ENCODE assay signal across 1 cellular context in the genomic region with DNA sequence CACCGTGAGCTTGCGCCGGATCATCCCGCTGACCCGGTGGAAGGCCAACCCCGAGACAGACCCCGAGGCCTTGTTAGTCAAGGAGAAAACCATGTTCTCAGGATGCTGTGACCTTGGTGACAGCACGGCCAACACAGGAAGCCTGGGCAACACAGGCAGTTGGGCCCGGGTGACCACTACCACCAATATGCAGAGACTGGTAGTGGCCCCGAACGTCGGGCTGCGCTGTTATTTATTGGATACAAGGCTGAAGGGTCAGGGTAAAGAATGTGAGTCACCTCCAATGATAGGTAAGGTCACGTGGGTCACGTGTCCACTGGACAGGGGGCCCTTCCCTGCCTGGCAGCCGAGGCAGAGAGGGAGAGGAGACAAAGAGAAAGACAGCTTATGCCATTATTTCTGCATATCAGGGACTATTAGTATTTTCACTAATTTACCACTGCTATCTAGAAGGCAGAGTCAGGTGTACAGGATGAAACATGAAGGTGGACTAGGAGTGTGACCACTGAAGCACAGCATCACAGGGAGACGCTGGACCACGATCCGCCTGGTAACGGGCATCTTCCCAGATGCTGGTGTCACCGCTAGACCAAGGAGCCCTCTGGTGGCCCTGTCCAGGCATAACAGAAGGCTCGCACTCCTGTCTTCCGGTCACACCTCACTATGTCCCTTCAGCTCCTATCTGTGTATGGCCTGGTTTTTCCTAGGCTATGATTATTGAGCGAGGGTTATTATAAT.
TF ChIP-seq lines count a peak whose summit lies in the region.
"Not testable (repeated sequence)": the region's sequence is repeated elsewhere in the genome, so short reads cannot be mapped to it uniquely, and the experiment has no call there.

No MANE protein-coding gene starts in this region.

TF ChIP-seq in HepG2, 621 proteins besides CTCF, POLR2A, EP300 and RAD21 (continues in another document):
- TF ChIP-seq ETV5 (CRISPR knock-in tag; IDR thresholded peaks at IDR 0.05; ENCODE audit: borderline replicate concordance) (peak; percentile 89), KDM2A (CRISPR knock-in tag; IDR thresholded peaks at IDR 0.05; ENCODE audit: borderline replicate concordance, low read depth) (peak; percentile 85), FOXA3 (CRISPR knock-in tag; IDR thresholded peaks at IDR 0.05) (0 out of 2 replicates have a peak, but pooled peaks have one; percentile 21), HDAC2 (CRISPR knock-in tag; IDR thresholded peaks at IDR 0.05) (peak; percentile 67; the same call in 1 of the 2 replicates), IRF2 (CRISPR knock-in tag; IDR thresholded peaks at IDR 0.05) (peak; percentile 61; the same call in 1 of the 2 replicates), SMC3 (IDR thresholded peaks at IDR 0.05; ENCODE audit: low read length) (peak; percentile 63; the same call in 1 of the 2 replicates), GABPB1 (CRISPR knock-in tag; IDR thresholded peaks at IDR 0.05) (peak; percentile 66), TEAD3 (CRISPR knock-in tag; optimal IDR thresholded peaks at IDR 0.05; ENCODE audit: borderline replicate concordance) (peak; percentile 51), XRCC5 (optimal IDR thresholded peaks at IDR 0.05; ENCODE audit: low read length) (peak; percentile 16), SALL1 (CRISPR knock-in tag; IDR thresholded peaks at IDR 0.05) (peak; percentile 62), LCORL (CRISPR knock-in tag; IDR thresholded peaks at IDR 0.05) (peak; percentile 36; the same call in 1 of the 2 replicates), RXRB (CRISPR knock-in tag; IDR thresholded peaks at IDR 0.05; ENCODE audit: borderline replicate concordance) (peak; percentile 35; the same call in 1 of the 2 replicates), SOX5 (CRISPR knock-in tag; IDR thresholded peaks at IDR 0.05; ENCODE audit: borderline replicate concordance) (0 out of 2 replicates have a peak, but pooled peaks have one; percentile 12), KAT8 (CRISPR knock-in tag; IDR thresholded peaks at IDR 0.05) (peak; percentile 45; the same call in 1 of the 2 replicates), NR2F6 (CRISPR knock-in tag; IDR thresholded peaks at IDR 0.05) (peak; percentile 54; the same call in 1 of the 2 replicates), SOX13 (CRISPR knock-in tag; conservative IDR thresholded peaks at IDR 0.05 in 1 of 2, IDR thresholded peaks at IDR 0.05 in 1 of 2) (0 out of 4 replicates have a peak, but pooled peaks of 1 of the 2 experiments have one; percentile 23), THAP11 (CRISPR knock-in tag; IDR thresholded peaks at IDR 0.05) (peak; percentile 79), ZSCAN25 (CRISPR knock-in tag; IDR thresholded peaks at IDR 0.05) (peak; percentile 45; the same call in 1 of the 2 replicates), STAG1 (CRISPR knock-in tag; IDR thresholded peaks at IDR 0.05) (peak; percentile 91), GATAD2A (CRISPR knock-in tag; IDR thresholded peaks at IDR 0.05) (peak; percentile 43; the same call in 1 of the 2 replicates), RXRA (CRISPR knock-in tag; IDR thresholded peaks at IDR 0.05) (peak; percentile 33; the same call in 1 of the 2 replicates), MYC (CRISPR knock-in tag; IDR thresholded peaks at IDR 0.05; ENCODE audit: borderline replicate concordance) (0 out of 2 replicates have a peak, but pooled peaks have one; percentile 8), ELF1 (CRISPR knock-in tag; IDR thresholded peaks at IDR 0.05) (peak; percentile 64), ZNF501 (CRISPR knock-in tag; IDR thresholded peaks at IDR 0.05) (0 out of 2 replicates have a peak, but pooled peaks have one; percentile 24), RARA (CRISPR knock-in tag; IDR thresholded peaks at IDR 0.05) (peak; percentile 31; the same call in 1 of the 2 replicates), ELF3 (CRISPR knock-in tag; IDR thresholded peaks at IDR 0.05) (peak; percentile 47; the same call in 1 of the 2 replicates), ZFX (CRISPR knock-in tag; IDR thresholded peaks at IDR 0.05; ENCODE audit: low read depth) (peak; percentile 13; the same call in 1 of the 2 replicates), FOSL2 (CRISPR knock-in tag; IDR thresholded peaks at IDR 0.05) (peak; percentile 36; the same call in 1 of the 2 replicates), MIER3 (CRISPR knock-in tag; IDR thresholded peaks at IDR 0.05; ENCODE audit: borderline replicate concordance) (peak; percentile 36; the same call in 1 of the 2 replicates), CBFB (CRISPR knock-in tag; IDR thresholded peaks at IDR 0.05) (peak; percentile 25; the same call in 1 of the 2 replicates), MED1 (CRISPR knock-in tag; IDR thresholded peaks at IDR 0.05) (peak; percentile 38; the same call in 1 of the 2 replicates), GABPA (CRISPR knock-in tag; IDR thresholded peaks at IDR 0.05; ENCODE audit: low read depth) (peak; percentile 70), SOX6 (CRISPR knock-in tag; IDR thresholded peaks at IDR 0.05) (peak; percentile 13; the same call in 1 of the 2 replicates)
- not testable (repeated sequence) for TF ChIP-seq LCORL (IDR thresholded peaks at IDR 0.05); NR2F6 (IDR thresholded peaks at IDR 0.05); SOX13 (IDR thresholded peaks at IDR 0.05); GABPA (IDR thresholded peaks at IDR 0.05; ENCODE audit: low read depth, low read length); SOX6 (IDR thresholded peaks at IDR 0.05)
- TF ChIP-seq, protein P1, sequence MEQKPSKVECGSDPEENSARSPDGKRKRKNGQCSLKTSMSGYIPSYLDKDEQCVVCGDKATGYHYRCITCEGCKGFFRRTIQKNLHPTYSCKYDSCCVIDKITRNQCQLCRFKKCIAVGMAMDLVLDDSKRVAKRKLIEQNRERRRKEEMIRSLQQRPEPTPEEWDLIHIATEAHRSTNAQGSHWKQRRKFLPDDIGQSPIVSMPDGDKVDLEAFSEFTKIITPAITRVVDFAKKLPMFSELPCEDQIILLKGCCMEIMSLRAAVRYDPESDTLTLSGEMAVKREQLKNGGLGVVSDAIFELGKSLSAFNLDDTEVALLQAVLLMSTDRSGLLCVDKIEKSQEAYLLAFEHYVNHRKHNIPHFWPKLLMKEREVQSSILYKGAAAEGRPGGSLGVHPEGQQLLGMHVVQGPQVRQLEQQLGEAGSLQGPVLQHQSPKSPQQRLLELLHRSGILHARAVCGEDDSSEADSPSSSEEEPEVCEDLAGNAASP (CRISPR knock-in tag; IDR thresholded peaks at IDR 0.05; ENCODE audit: borderline replicate concordance), result 0 out of 2 replicates have a peak, but pooled peaks have one; percentile 15
- TF ChIP-seq, protein P2, sequence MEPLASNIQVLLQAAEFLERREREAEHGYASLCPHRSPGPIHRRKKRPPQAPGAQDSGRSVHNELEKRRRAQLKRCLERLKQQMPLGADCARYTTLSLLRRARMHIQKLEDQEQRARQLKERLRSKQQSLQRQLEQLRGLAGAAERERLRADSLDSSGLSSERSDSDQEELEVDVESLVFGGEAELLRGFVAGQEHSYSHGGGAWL (CRISPR knock-in tag; IDR thresholded peaks at IDR 0.05), result 0 out of 2 replicates have a peak, but pooled peaks have one; percentile 26
- TF ChIP-seq, protein P3, sequence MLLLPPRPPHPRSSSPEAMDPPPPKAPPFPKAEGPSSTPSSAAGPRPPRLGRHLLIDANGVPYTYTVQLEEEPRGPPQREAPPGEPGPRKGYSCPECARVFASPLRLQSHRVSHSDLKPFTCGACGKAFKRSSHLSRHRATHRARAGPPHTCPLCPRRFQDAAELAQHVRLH (CRISPR knock-in tag; IDR thresholded peaks at IDR 0.05; ENCODE audit: borderline replicate concordance, low read depth), result peak; percentile 58; the same call in 1 of the 2 replicates
- TF ChIP-seq, protein P4, sequence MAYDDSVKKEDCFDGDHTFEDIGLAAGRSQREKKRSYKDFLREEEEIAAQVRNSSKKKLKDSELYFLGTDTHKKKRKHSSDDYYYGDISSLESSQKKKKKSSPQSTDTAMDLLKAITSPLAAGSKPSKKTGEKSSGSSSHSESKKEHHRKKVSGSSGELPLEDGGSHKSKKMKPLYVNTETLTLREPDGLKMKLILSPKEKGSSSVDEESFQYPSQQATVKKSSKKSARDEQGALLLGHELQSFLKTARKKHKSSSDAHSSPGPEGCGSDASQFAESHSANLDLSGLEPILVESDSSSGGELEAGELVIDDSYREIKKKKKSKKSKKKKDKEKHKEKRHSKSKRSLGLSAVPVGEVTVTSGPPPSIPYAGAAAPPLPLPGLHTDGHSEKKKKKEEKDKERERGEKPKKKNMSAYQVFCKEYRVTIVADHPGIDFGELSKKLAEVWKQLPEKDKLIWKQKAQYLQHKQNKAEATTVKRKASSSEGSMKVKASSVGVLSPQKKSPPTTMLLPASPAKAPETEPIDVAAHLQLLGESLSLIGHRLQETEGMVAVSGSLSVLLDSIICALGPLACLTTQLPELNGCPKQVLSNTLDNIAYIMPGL (CRISPR knock-in tag; IDR thresholded peaks at IDR 0.05; ENCODE audit: borderline replicate concordance in 1 of 2, low read depth in 1 of 2), result peak in 1 of 2 experiments; percentile 85; a peak in 2 of 4 replicates
- TF ChIP-seq, protein P5, sequence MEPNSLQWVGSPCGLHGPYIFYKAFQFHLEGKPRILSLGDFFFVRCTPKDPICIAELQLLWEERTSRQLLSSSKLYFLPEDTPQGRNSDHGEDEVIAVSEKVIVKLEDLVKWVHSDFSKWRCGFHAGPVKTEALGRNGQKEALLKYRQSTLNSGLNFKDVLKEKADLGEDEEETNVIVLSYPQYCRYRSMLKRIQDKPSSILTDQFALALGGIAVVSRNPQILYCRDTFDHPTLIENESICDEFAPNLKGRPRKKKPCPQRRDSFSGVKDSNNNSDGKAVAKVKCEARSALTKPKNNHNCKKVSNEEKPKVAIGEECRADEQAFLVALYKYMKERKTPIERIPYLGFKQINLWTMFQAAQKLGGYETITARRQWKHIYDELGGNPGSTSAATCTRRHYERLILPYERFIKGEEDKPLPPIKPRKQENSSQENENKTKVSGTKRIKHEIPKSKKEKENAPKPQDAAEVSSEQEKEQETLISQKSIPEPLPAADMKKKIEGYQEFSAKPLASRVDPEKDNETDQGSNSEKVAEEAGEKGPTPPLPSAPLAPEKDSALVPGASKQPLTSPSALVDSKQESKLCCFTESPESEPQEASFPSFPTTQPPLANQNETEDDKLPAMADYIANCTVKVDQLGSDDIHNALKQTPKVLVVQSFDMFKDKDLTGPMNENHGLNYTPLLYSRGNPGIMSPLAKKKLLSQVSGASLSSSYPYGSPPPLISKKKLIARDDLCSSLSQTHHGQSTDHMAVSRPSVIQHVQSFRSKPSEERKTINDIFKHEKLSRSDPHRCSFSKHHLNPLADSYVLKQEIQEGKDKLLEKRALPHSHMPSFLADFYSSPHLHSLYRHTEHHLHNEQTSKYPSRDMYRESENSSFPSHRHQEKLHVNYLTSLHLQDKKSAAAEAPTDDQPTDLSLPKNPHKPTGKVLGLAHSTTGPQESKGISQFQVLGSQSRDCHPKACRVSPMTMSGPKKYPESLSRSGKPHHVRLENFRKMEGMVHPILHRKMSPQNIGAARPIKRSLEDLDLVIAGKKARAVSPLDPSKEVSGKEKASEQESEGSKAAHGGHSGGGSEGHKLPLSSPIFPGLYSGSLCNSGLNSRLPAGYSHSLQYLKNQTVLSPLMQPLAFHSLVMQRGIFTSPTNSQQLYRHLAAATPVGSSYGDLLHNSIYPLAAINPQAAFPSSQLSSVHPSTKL (CRISPR knock-in tag; IDR thresholded peaks at IDR 0.05), result peak; percentile 44; the same call in 1 of the 2 replicates
- TF ChIP-seq, protein P6, sequence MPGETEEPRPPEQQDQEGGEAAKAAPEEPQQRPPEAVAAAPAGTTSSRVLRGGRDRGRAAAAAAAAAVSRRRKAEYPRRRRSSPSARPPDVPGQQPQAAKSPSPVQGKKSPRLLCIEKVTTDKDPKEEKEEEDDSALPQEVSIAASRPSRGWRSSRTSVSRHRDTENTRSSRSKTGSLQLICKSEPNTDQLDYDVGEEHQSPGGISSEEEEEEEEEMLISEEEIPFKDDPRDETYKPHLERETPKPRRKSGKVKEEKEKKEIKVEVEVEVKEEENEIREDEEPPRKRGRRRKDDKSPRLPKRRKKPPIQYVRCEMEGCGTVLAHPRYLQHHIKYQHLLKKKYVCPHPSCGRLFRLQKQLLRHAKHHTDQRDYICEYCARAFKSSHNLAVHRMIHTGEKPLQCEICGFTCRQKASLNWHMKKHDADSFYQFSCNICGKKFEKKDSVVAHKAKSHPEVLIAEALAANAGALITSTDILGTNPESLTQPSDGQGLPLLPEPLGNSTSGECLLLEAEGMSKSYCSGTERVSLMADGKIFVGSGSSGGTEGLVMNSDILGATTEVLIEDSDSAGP (CRISPR knock-in tag; IDR thresholded peaks at IDR 0.05; ENCODE audit: borderline replicate concordance), result 0 out of 2 replicates have a peak, but pooled peaks have one; percentile 40
- TF ChIP-seq, protein P7, sequence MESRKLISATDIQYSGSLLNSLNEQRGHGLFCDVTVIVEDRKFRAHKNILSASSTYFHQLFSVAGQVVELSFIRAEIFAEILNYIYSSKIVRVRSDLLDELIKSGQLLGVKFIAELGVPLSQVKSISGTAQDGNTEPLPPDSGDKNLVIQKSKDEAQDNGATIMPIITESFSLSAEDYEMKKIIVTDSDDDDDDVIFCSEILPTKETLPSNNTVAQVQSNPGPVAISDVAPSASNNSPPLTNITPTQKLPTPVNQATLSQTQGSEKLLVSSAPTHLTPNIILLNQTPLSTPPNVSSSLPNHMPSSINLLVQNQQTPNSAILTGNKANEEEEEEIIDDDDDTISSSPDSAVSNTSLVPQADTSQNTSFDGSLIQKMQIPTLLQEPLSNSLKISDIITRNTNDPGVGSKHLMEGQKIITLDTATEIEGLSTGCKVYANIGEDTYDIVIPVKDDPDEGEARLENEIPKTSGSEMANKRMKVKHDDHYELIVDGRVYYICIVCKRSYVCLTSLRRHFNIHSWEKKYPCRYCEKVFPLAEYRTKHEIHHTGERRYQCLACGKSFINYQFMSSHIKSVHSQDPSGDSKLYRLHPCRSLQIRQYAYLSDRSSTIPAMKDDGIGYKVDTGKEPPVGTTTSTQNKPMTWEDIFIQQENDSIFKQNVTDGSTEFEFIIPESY (CRISPR knock-in tag; IDR thresholded peaks at IDR 0.05), result 0 out of 2 replicates have a peak, but pooled peaks have one; percentile 15
